In the genomic region with DNA sequence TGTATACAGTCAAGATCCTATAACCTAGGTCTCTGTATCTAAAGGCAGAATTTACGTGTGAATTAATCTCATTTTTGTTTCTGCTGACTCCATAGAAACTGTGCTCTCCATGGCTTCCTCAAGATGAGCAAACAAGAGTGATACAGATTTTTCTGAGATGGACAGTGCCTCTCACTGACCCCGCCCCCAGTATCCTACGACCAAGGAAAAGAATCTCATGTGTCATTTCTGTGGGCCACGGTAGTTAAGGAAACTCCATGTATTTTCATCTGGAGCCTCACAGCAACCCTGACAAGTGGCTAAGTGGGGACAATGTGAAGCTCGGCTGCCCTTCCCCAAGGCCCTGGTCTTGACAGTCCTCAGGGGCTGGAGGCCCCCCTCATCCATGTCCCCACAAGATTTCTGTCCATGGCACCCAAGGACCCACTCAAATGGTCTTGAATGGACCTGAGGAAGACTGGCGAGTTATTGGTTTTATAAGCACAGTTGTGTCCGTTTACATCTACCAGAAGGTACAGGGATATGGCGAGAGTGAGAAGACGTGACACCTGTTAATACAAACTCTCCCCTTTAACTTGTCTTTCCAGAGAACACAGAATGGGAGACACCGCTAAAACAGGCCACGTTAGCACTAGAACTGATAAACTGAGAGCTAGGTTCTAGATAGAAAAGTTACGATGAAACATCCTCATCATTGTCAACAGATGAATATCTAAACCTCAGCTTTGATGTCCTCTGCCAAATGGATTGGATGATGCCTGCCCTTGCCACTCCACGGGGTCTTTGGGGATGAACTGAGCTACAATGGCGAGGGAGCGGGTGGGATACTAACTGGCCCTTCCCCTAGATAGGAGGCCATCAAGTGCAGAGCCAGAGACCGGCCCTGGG, we compare ENCODE assay signal across 8 cellular contexts.
DNase-seq lines count a peak whose midpoint lies in the region; ATAC-seq, FAIRE-seq and TF ChIP-seq lines count a peak whose summit lies in the region.

No MANE protein-coding gene starts in this region.

- TF ChIP-seq EP300 in A549 (IDR thresholded peaks at IDR 0.05), result no peak

- H3K27me3 ChIP-seq in HUES48 (ENCODE audit: control insufficient read depth, insufficient read depth, low read length) (peaks cover 25% of the 10 kb centered on the region), muscle layer of colon (ENCODE audit: control insufficient read depth in 1 of 2, insufficient read depth in 2 of 2, low read length in 2 of 2) (no peaks in the 10 kb centered on the region), aorta (ENCODE audit: control insufficient read depth in 1 of 2, insufficient read depth in 2 of 2, low read length in 1 of 2) (no peaks in the 10 kb centered on the region)

- H3K27ac ChIP-seq in A549 (peak overlapping the region; percentile 90 to 95), HUES48 (ENCODE audit: low read depth, low read length) (peak overlapping the region; percentile 63), muscle layer of colon (ENCODE audit: low read depth, low read length) (peak overlapping the region; percentile 76), aorta (ENCODE audit: low read depth in 1 of 2, low read length in 2 of 2) (peak overlapping the region in 1 of 2 donors; percentile 77)

- H3K36me3 ChIP-seq in HUES48 (ENCODE audit: control insufficient read depth, insufficient read depth, low read length), result no peaks in the 10 kb centered on the region
- H3K36me3 ChIP-seq in muscle layer of colon (ENCODE audit: insufficient read depth, low read length), result no peaks in the 10 kb centered on the region
- no peaks in the 10 kb centered on the region for H3K36me3 ChIP-seq in aorta (ENCODE audit: control insufficient read depth in 1 of 2, insufficient read depth in 2 of 2, low read length in 1 of 2)

- WGBS in A549 (ENCODE audit: missing lambda C conversion rate), result 74% methylated on average over 12 of the region's 16 CpGs
- WGBS in aorta, 2 donors, result 81 to 82% methylated on average over 16 of the region's 16 CpGs

- DNase-seq in A549 (ENCODE audit: low read depth in 1 of 2, low spot score in 1 of 2) (peak in 1 of 2 experiments; percentile 66), choroid plexus epithelial cell (ENCODE audit: low read depth) (no peak), NOMO-1 treated with DMSO at 0.1 percent for 48 hours (lab: John Stamatoyannopoulos, UW; ENCODE audit: unreplicated experiment) (no peak), aorta (no peak), HPDE6-E6E7 (ENCODE audit: extremely low spot score) (no peak)

- TF ChIP-seq POLR2A in A549 (IDR thresholded peaks at IDR 0.05; ENCODE audit: low read length), result no peak

- H3K4me3 ChIP-seq in A549 (peak overlapping the region; percentile 52), HUES48 (ENCODE audit: low read depth, low read length) (peak overlapping the region; percentile 68), choroid plexus epithelial cell (ENCODE audit: low read depth, low read length) (peak overlapping the region; percentile 69), muscle layer of colon (ENCODE audit: low read depth in 1 of 2, low read length in 2 of 2) (peak overlapping the region; percentile 63 to 66), aorta (ENCODE audit: low read length in 2 of 2) (peak overlapping the region in 1 of 2 donors; percentile 11)

- H3K9me3 ChIP-seq in A549 (no peaks in the 10 kb centered on the region), HUES48 (ENCODE audit: control insufficient read depth, insufficient read depth, low read length) (no peaks in the 10 kb centered on the region), muscle layer of colon (ENCODE audit: low read length) (no peaks in the 10 kb centered on the region), aorta (ENCODE audit: control insufficient read depth, low read length) (no peaks in the 10 kb centered on the region)

- CTCF ChIA-PET in A549 (lab: Yijun Ruan, JAX), result interaction anchor here (1.2 to 8.1 kb wide), 8 partner anchors 11 to 210 kb away, joined by 3 to 62 read pairs (median 4); no protein-coding TSS in a partner anchor

- FAIRE-seq in A549 (lab: Jason Lieb, UNC), result no peak

- no peak for TF ChIP-seq RAD21 in A549 (conservative IDR thresholded peaks at IDR 0.05 in 1 of 2, IDR thresholded peaks at IDR 0.05 in 1 of 2)

- POLR2A ChIA-PET in A549 (lab: Yijun Ruan, JAX), result interaction anchor here (0.7 to 1.8 kb wide), 13 partner anchors 8 to 438 kb away, joined by 3 to 10 read pairs (median 5); a partner anchor contains a TSS

- peak overlapping the region; percentile 81 for H3K9ac ChIP-seq in HUES48 (ENCODE audit: low read depth, low read length)
- peak overlapping the region; percentile 62 for H3K9ac ChIP-seq in muscle layer of colon (ENCODE audit: low read length)

- TF ChIP-seq CTCF in A549 (IDR thresholded peaks at IDR 0.05) (no peak), choroid plexus epithelial cell (conservative IDR thresholded peaks at IDR 0.05; ENCODE audit: low read depth, low read length) (no peak)

- H3K4me2 ChIP-seq in A549, result peak overlapping the region; percentile 83

- intact Hi-C loops in aorta (cut with DNase I), result no loop called here

- peak in 1 of 2 experiments; percentile 5; a peak in 2 of 6 replicates for ATAC-seq in A549
- ATAC-seq in aorta (ENCODE audit: low FRiP score), result no peak
- ATAC-seq in HG03175 (IDR thresholded peaks at IDR 0.05; ENCODE audit: unreplicated experiment), result no peak

- H3K4me1 ChIP-seq in A549 (peaks cover 35% of the 10 kb centered on the region), HUES48 (ENCODE audit: control insufficient read depth, insufficient read depth, low read length) (peaks cover 14% of the 10 kb centered on the region), muscle layer of colon (ENCODE audit: insufficient read depth, low read length) (peaks cover 12% of the 10 kb centered on the region), aorta (ENCODE audit: control insufficient read depth in 1 of 2, insufficient read depth in 2 of 2, low read length in 2 of 2) (no peaks in the 10 kb centered on the region)

TF ChIP-seq in A549, 52 proteins besides CTCF, POLR2A, EP300 and RAD21:
- TF ChIP-seq CBX8 (IDR thresholded peaks at IDR 0.05) (no peak), MAFK (IDR thresholded peaks at IDR 0.05; ENCODE audit: partially characterized antibody) (peak; percentile 86), RCOR1 (IDR thresholded peaks at IDR 0.05; ENCODE audit: low read depth, low read length) (no peak), MYC (IDR thresholded peaks at IDR 0.05; ENCODE audit: borderline replicate concordance, low read length) (no peak), ESRRA (IDR thresholded peaks at IDR 0.05; ENCODE audit: borderline replicate concordance, low read length) (no peak), HDAC2 (IDR thresholded peaks at IDR 0.05) (no peak), HOXB13 (CRISPR knock-in tag; IDR thresholded peaks at IDR 0.05; ENCODE audit: low read depth) (no peak), HOXA7 (CRISPR knock-in tag; IDR thresholded peaks at IDR 0.05) (no peak), TP53 (CRISPR knock-in tag; IDR thresholded peaks at IDR 0.05) (0 out of 2 replicates have a peak, but pooled peaks have one; percentile 40)
- TF ChIP-seq, protein P1, sequence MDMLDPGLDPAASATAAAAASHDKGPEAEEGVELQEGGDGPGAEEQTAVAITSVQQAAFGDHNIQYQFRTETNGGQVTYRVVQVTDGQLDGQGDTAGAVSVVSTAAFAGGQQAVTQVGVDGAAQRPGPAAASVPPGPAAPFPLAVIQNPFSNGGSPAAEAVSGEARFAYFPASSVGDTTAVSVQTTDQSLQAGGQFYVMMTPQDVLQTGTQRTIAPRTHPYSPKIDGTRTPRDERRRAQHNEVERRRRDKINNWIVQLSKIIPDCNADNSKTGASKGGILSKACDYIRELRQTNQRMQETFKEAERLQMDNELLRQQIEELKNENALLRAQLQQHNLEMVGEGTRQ (IDR thresholded peaks at IDR 0.05), result no peak
